Comparison of ENCODE assay signal across 8 cellular contexts in the genomic region with DNA sequence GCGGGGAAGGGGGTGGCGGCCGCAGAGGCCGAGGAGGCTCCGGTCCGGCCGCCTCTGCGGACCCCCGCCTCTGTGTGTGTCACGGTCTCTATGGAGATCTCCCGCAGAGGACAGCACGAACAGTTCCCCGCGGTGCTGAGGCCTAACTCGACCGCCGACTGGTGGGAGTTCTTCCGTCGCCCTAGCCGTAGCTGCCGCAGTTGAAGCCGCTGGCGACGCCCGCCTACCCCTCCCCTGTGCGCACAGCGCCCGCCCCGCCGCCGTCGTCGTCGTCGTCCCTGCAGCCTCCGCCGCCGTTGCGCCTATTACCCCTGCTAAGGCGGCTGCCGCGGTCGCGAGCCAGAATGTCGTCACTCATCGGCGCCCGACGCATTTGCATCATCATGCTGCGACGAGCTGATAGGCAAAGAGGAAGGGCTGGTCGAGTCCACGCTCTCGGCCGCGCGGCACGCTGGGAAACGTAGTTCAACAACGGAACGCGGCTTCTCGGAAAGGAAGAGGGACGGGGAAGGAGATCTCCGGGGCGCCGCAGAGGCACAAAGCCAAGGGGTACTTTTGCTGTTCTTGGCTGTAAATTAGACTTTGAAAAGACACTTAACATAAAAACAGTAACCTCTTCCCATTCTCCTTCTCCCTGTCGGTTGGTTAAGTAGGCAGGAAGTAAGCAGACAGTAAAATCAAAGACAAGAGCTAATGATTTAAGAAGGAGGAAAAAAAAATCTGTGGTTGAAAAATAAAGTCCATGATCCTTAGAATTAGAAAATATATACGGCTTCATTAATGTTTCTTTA. TPM values are rescaled to one million over a fixed set of nuclear protein-coding genes. Genes with fewer than 3 reads are reported as not detected.
DNase-seq lines count a peak whose midpoint lies in the region; ATAC-seq and TF ChIP-seq lines count a peak whose summit lies in the region.

TSS of gene NUP153 (minus strand) at position 346 of the 791 bp plus-strand sequence. CDS start 538 bp downstream, outside the sequence.

- H3K4me1 ChIP-seq in DOHH2 (ENCODE audit: control insufficient read depth, low read length) = peaks cover 26% of the 10 kb centered on the region
- H3K4me1 ChIP-seq in GM23338 (ENCODE audit: insufficient read depth) = peaks cover 31% of the 10 kb centered on the region

- peak within 1 kb of the TSS; percentile 3; the same call in 1 of the 2 replicates for H2AFZ ChIP-seq in GM23338

- H3K4me3 ChIP-seq in DOHH2 (ENCODE audit: low read length) (peak within 1 kb of the TSS; percentile 82), GM23338 (peak within 1 kb of the TSS; percentile 75)

- H3K36me3 Mint-ChIP-seq in GM23338 (ENCODE audit: low read depth) (peaks cover 8% of the 10 kb centered on the region), naive B cell (peaks cover 0 to 6% of the 10 kb centered on the region in 2 donors)
- peaks cover 14% of the 10 kb centered on the region for H3K36me3 Mint-ChIP-seq in stimulated activated memory B cell treated with anti-CD40 and anti-IgM and Interleukin-4, amounts not matched to agents 10 μg/mL and 1 μg/mL and 100 μg/mL, for 72 hours

- H3K9me3 Mint-ChIP-seq in GM23338 = peaks cover 7% of the 10 kb centered on the region; the same call in 1 of the 3 replicates
- no peaks in the 10 kb centered on the region for H3K9me3 Mint-ChIP-seq in naive B cell
- no peaks in the 10 kb centered on the region for H3K9me3 Mint-ChIP-seq in stimulated activated memory B cell treated with anti-CD40 and anti-IgM and Interleukin-4, amounts not matched to agents 10 μg/mL and 1 μg/mL and 100 μg/mL, for 72 hours

- peaks cover 17% of the 10 kb centered on the region for H3K27me3 Mint-ChIP-seq in GM23338 (ENCODE audit: insufficient read depth, low read depth, poor library complexity)
- no peaks in the 10 kb centered on the region for H3K27me3 Mint-ChIP-seq in naive B cell
- H3K27me3 Mint-ChIP-seq in stimulated activated memory B cell treated with anti-CD40 and anti-IgM and Interleukin-4, amounts not matched to agents 10 μg/mL and 1 μg/mL and 100 μg/mL, for 72 hours = no peaks in the 10 kb centered on the region

- peaks cover 25% of the 10 kb centered on the region for H3K4me1 Mint-ChIP-seq in GM23338
- peaks cover 24 to 40% (median 30%) of the 10 kb centered on the region in 3 donors for H3K4me1 Mint-ChIP-seq in naive B cell
- peaks cover 33% of the 10 kb centered on the region for H3K4me1 Mint-ChIP-seq in stimulated activated memory B cell treated with anti-CD40 and anti-IgM and Interleukin-4, amounts not matched to agents 10 μg/mL and 1 μg/mL and 100 μg/mL, for 72 hours

- no peak for TF ChIP-seq CTCF in DOHH2 (IDR thresholded peaks at IDR 0.05; ENCODE audit: low read depth, low read length, poor library complexity, severe bottlenecking)
- no peak for TF ChIP-seq CTCF in GM23338 (conservative IDR thresholded peaks at IDR 0.05; ENCODE audit: low read depth in 2 of 2)

- DNase-seq in GM23338 (ENCODE audit: low spot score) = peak; percentile 99
- peak; percentile 98 for DNase-seq in LHCN-M2 (ENCODE audit: low read depth)
- DNase-seq in RPMI8226 = peak; percentile 100
- DNase-seq in activated T-helper 1 cell treated with anti-CD3 and anti-CD28 coated beads, Interleukin-2, amount 50 U/mL, for 16 hours (ENCODE audit: low read depth in 1 of 2, low spot score in 1 of 2) = peak; percentile 100
- peak; percentile 99 for DNase-seq in fibroblast of gingiva (ENCODE audit: low read depth)
- peak; percentile 99 for DNase-seq in naive B cell

- peaks cover 64% of the 10 kb centered on the region for H3K79me2 ChIP-seq in DOHH2 (ENCODE audit: control insufficient read depth, low read length)
- peaks cover 46% of the 10 kb centered on the region for H3K79me2 ChIP-seq in GM23338 (replicated peaks; ENCODE audit: insufficient read depth)

- peak within 1 kb of the TSS; percentile 99 for H3K27ac Mint-ChIP-seq in GM23338
- peak within 1 kb of the TSS; percentile 97 to 100 (median 98) for H3K27ac Mint-ChIP-seq in naive B cell
- peak within 1 kb of the TSS; percentile 79 for H3K27ac Mint-ChIP-seq in stimulated activated memory B cell treated with anti-CD40 and anti-IgM and Interleukin-4, amounts not matched to agents 10 μg/mL and 1 μg/mL and 100 μg/mL, for 72 hours

- H3K4me2 ChIP-seq in DOHH2 (ENCODE audit: low read length) (peak within 1 kb of the TSS; percentile 77), GM23338 (peak within 1 kb of the TSS; percentile 90)

- H3K36me3 ChIP-seq in DOHH2 (ENCODE audit: control insufficient read depth, low read length) = peaks cover 49% of the 10 kb centered on the region
- H3K36me3 ChIP-seq in GM23338 (ENCODE audit: insufficient read depth) = no peaks in the 10 kb centered on the region

- H3K27ac ChIP-seq in DOHH2 (ENCODE audit: low read depth, low read length) (peak within 1 kb of the TSS; percentile 91), GM23338 (ENCODE audit: low read depth) (peak within 1 kb of the TSS; percentile 98)

- H3K9me3 ChIP-seq in DOHH2 (ENCODE audit: control insufficient read depth, insufficient read depth, low read length) = no peaks in the 10 kb centered on the region

- peak within 1 kb of the TSS; percentile 99 for H3K4me3 Mint-ChIP-seq in GM23338
- peak within 1 kb of the TSS; percentile 87 to 99 (median 95) for H3K4me3 Mint-ChIP-seq in naive B cell
- peak within 1 kb of the TSS; percentile 91 for H3K4me3 Mint-ChIP-seq in stimulated activated memory B cell treated with anti-CD40 and anti-IgM and Interleukin-4, amounts not matched to agents 10 μg/mL and 1 μg/mL and 100 μg/mL, for 72 hours

- H3K27me3 ChIP-seq in DOHH2 (ENCODE audit: control insufficient read depth, low read length) (no peaks in the 10 kb centered on the region), GM23338 (ENCODE audit: insufficient read depth) (no peaks in the 10 kb centered on the region)

- H3F3A ChIP-seq in DOHH2 (ENCODE audit: control insufficient read depth, insufficient read depth) = peaks cover 16% of the 10 kb centered on the region
- 0 out of 2 replicates have a peak, but pooled peaks cover 4% of the 10 kb centered on the region for H3F3A ChIP-seq in GM23338 (replicated peaks; ENCODE audit: low read depth)

- ATAC-seq in GM23338 (peak; percentile 83), naive B cell (ENCODE audit: low read depth in 2 of 2) (peak; percentile 62 to 70)
- ATAC-seq in stimulated activated memory B cell treated with anti-CD40 and anti-IgM and Interleukin-4, amounts not matched to agents 10 μg/mL and 1 μg/mL and 100 μg/mL, for 72 hours = peak; percentile 90

- H3K9me2 ChIP-seq in DOHH2 (replicated peaks; ENCODE audit: control insufficient read depth, low read length) (no peaks in the 10 kb centered on the region), GM23338 (ENCODE audit: insufficient read depth) (no peaks in the 10 kb centered on the region)

- H4K20me1 ChIP-seq in DOHH2 (ENCODE audit: control insufficient read depth, insufficient read depth, low read depth, low read length) (peaks cover 7% of the 10 kb centered on the region), GM23338 (replicated peaks; ENCODE audit: insufficient read depth) (peaks cover 19% of the 10 kb centered on the region; the same call in 1 of the 2 replicates)

TF ChIP-seq in GM23338, 12 proteins besides CTCF, POLR2A, EP300 and RAD21:
- no peak for TF ChIP-seq STAT1 (IDR thresholded peaks at IDR 0.05; ENCODE audit: unreplicated experiment)
- TF ChIP-seq CREB1 (CRISPR knock-in tag; IDR thresholded peaks at IDR 0.05; ENCODE audit: low read depth) = peak; percentile 100
- peak; percentile 98 for TF ChIP-seq ETS1 (IDR thresholded peaks at IDR 0.05)
- peak; percentile 96 for TF ChIP-seq POLR2AphosphoS5 (IDR thresholded peaks at IDR 0.05; ENCODE audit: low read depth)

RNA-seq across cellular contexts. Expression of gene NUP153, which starts in this region (rescaled TPM):
- total RNA-seq in GM23338 (2014; rRNA removed; shearing (Covaris generic)) = 88.4 and 89.6 TPM in 2 replicates
- 22.0 and 23.8 TPM in 2 replicates for polyA plus RNA-seq in GM23338 (2016; fragmentation: Nextera tagmentation; extraction: Ambion mirVana)
- 33.3 and 39.6 TPM in 2 replicates for total RNA-seq in LHCN-M2 (2014; rRNA removed)
- 11.4 TPM for polyA plus RNA-seq in LHCN-M2 (2012)
- polyA plus RNA-seq in naive B cell (ENCODE audit: low read depth in 6 of 6) = 1 to 10 TPM; 2.9 to 7.6 (median 5.4) TPM

Comparison
In these comparisons a context has a peak if more than half of its experiments do, and no peak if none do; other contexts are left out.
1. Peak in every context shown above with its lines: DNase-seq, ATAC-seq, H3K4me3 ChIP-seq and H3K27ac ChIP-seq.